In genomic region chr1:156750932-156751723, GRCh38 we compare ENCODE assay signal across 8 cellular contexts. TPM values are rescaled to one million over a fixed set of nuclear protein-coding genes. Genes with fewer than 3 reads are reported as not detected.
DNase-seq lines count a peak whose midpoint lies in the region; ATAC-seq and TF ChIP-seq lines count a peak whose summit lies in the region.

HDGF (minus strand) TSS chr1:156751675; CDS start chr1:156751429, 246 bp downstream.

- H3K4me2 ChIP-seq in Loucy (ENCODE audit: low read depth, low read length, poor library complexity, severe bottlenecking) (peak within 1 kb of the TSS; percentile 99), neural cell (ENCODE audit: low read length) (peak within 1 kb of the TSS; percentile 63)

- peaks cover 33% of the 10 kb centered on the region for H3K4me1 ChIP-seq in Loucy (ENCODE audit: insufficient read depth, low read length, poor library complexity, severe bottlenecking)

- DNase-seq in ELF-1 (ENCODE audit: low read depth, low spot score) (peak; percentile 61), fibroblast of the aortic adventitia (ENCODE audit: low read depth) (peak; percentile 25), superior temporal gyrus (ENCODE audit: extremely low spot score) (no peak), MV-4-11 (lab: John Stamatoyannopoulos, UW) (no peak)
- peak; percentile 31 for DNase-seq in activated T-cell treated with anti-CD3 and anti-CD28 coated beads, Interleukin-2, amount 50 U/mL, for 4 hours

- no peaks in the 10 kb centered on the region for H3K27me3 Mint-ChIP-seq in activated T-cell treated with anti-CD3 and anti-CD28 coated beads, Interleukin-2, amount 50 U/mL, for 4 hours (ENCODE audit: low read depth)

- peak within 1 kb of the TSS; percentile 88 for H3K27ac ChIP-seq in neural cell (ENCODE audit: low read length)

- H3K79me2 ChIP-seq in Loucy (ENCODE audit: insufficient read depth, low read length), result peaks cover 76% of the 10 kb centered on the region
- H3K79me2 ChIP-seq in neural cell (replicated peaks; ENCODE audit: insufficient read depth, low read length), result peaks cover 65% of the 10 kb centered on the region

- H3K9ac ChIP-seq in Loucy (ENCODE audit: low read depth, low read length, poor library complexity, severe bottlenecking), result peak within 1 kb of the TSS; percentile 100
- H3K9ac ChIP-seq in neural cell (ENCODE audit: low read length), result peak within 1 kb of the TSS; percentile 94

- H3K4me3 ChIP-seq in Loucy (ENCODE audit: low read length, poor library complexity, severe bottlenecking) (peak within 1 kb of the TSS; percentile 90), fibroblast of the aortic adventitia (ENCODE audit: low read depth, low read length) (peak within 1 kb of the TSS; percentile 93), neural cell (ENCODE audit: low read length) (peak within 1 kb of the TSS; percentile 89)

- H3F3A ChIP-seq in Loucy (ENCODE audit: low read depth), result no peaks in the 10 kb centered on the region
- H3F3A ChIP-seq in neural cell (ENCODE audit: insufficient read depth, low read length, poor library complexity, severe bottlenecking), result no peaks in the 10 kb centered on the region

- no peak for TF ChIP-seq RAD21 in neural cell (conservative IDR thresholded peaks at IDR 0.05)

- H3K36me3 ChIP-seq in Loucy (ENCODE audit: insufficient read depth, low read length) (no peaks in the 10 kb centered on the region), neural cell (ENCODE audit: insufficient read depth, low read length) (no peaks in the 10 kb centered on the region)

- no peaks in the 10 kb centered on the region for H3K9me2 ChIP-seq in Loucy (replicated peaks; ENCODE audit: low read depth, low read length)
- no peaks in the 10 kb centered on the region for H3K9me2 ChIP-seq in neural cell (ENCODE audit: insufficient read depth, low read length)

- H3K4me3 Mint-ChIP-seq in activated T-cell treated with anti-CD3 and anti-CD28 coated beads, Interleukin-2, amount 50 U/mL, for 4 hours, result peak within 1 kb of the TSS; percentile 94

- H4K20me1 ChIP-seq in Loucy (ENCODE audit: insufficient read depth, low read length, poor library complexity, severe bottlenecking) (peaks cover 36% of the 10 kb centered on the region), neural cell (ENCODE audit: insufficient read depth) (no peaks in the 10 kb centered on the region)

- H3K36me3 Mint-ChIP-seq in activated T-cell treated with anti-CD3 and anti-CD28 coated beads, Interleukin-2, amount 50 U/mL, for 4 hours (ENCODE audit: insufficient read depth), result no peaks in the 10 kb centered on the region

- no peak for TF ChIP-seq EP300 in neural cell (conservative IDR thresholded peaks at IDR 0.05; ENCODE audit: poor library complexity, severe bottlenecking)

- TF ChIP-seq CTCF in Loucy (conservative IDR thresholded peaks at IDR 0.05; ENCODE audit: low read length) (no peak), fibroblast of the aortic adventitia (IDR thresholded peaks at IDR 0.05; ENCODE audit: insufficient read depth, low read length) (no peak), neural cell (IDR thresholded peaks at IDR 0.05; ENCODE audit: poor library complexity, severe bottlenecking) (peak; percentile 39)

- H2AFZ ChIP-seq in Loucy (ENCODE audit: low read length), result peak within 1 kb of the TSS; percentile 94
- peak within 1 kb of the TSS; percentile 56 for H2AFZ ChIP-seq in neural cell (ENCODE audit: low read depth, low read length)

- H3K27me3 ChIP-seq in Loucy (ENCODE audit: insufficient read depth, low read length, poor library complexity, severe bottlenecking), result peaks cover 6% of the 10 kb centered on the region
- no peaks in the 10 kb centered on the region for H3K27me3 ChIP-seq in neural cell (ENCODE audit: insufficient read depth, low read depth, low read length)

- H3K9me3 Mint-ChIP-seq in activated T-cell treated with anti-CD3 and anti-CD28 coated beads, Interleukin-2, amount 50 U/mL, for 4 hours, result no peaks in the 10 kb centered on the region

- peak; percentile 7 for ATAC-seq in GM21619 (IDR thresholded peaks at IDR 0.05; ENCODE audit: unreplicated experiment)
- ATAC-seq in activated T-cell treated with anti-CD3 and anti-CD28 coated beads, Interleukin-2, amount 50 U/mL, for 4 hours, result peak; percentile 24 to 29

- H3K9me3 ChIP-seq in Loucy (ENCODE audit: insufficient read depth, low read depth, low read length), result no peaks in the 10 kb centered on the region
- H3K9me3 ChIP-seq in neural cell (ENCODE audit: low read length), result no peaks in the 10 kb centered on the region

- H3K4me1 Mint-ChIP-seq in activated T-cell treated with anti-CD3 and anti-CD28 coated beads, Interleukin-2, amount 50 U/mL, for 4 hours (ENCODE audit: low read depth), result peaks cover 48% of the 10 kb centered on the region

TF ChIP-seq in neural cell, 6 proteins besides CTCF, POLR2A, EP300 and RAD21:
- peak; percentile 17 for TF ChIP-seq MXI1 (conservative IDR thresholded peaks at IDR 0.05; ENCODE audit: poor library complexity, severe bottlenecking)
- no peak for TF ChIP-seq SMC3 (conservative IDR thresholded peaks at IDR 0.05; ENCODE audit: poor library complexity)
- TF ChIP-seq EZH2 (IDR thresholded peaks at IDR 0.05; ENCODE audit: borderline replicate concordance, insufficient read depth, low read length, poor library complexity, severe bottlenecking), result no peak
- TF ChIP-seq POLR2AphosphoS5 (IDR thresholded peaks at IDR 0.05), result no peak
- TF ChIP-seq REST (IDR thresholded peaks at IDR 0.05; ENCODE audit: borderline replicate concordance), result no peak
- TF ChIP-seq TAF1 (IDR thresholded peaks at IDR 0.05; ENCODE audit: low read depth), result no peak

RNA-seq across cellular contexts. Expression of gene HDGF, which starts in this region (rescaled TPM):
- 100 to 1,000 TPM; 221 to 249 (median 230) TPM for total RNA-seq in activated T-cell treated with anti-CD3 and anti-CD28 coated beads, Interleukin-2, amount 50 U/mL, for 4 hours
- total RNA-seq in fibroblast of the aortic adventitia (ENCODE audit: low replicate concordance), result 146 and 299 TPM in 2 replicates
- polyA plus RNA-seq in neural cell, result 138 and 146 TPM in 2 replicates
- 66.2 and 73.5 TPM in 2 replicates for polyA minus RNA-seq in neural cell

Comparison
In these comparisons a context has a peak if more than half of its experiments do, and no peak if none do; other contexts are left out.
1. DNase-seq: peak in ELF-1 (single experiment), activated T-cell treated with anti-CD3 and anti-CD28 coated beads, Interleukin-2, amount 50 U/mL, for 4 hours (single experiment) and fibroblast of the aortic adventitia (single experiment); none in superior temporal gyrus (single experiment) and MV-4-11 (single experiment).
2. Peak in every context shown above with its lines, with median percentiles within 50 percentile points of each other: H3K4me3 ChIP-seq.